ENCODE assay signal across 12 cellular contexts in the genomic region with DNA sequence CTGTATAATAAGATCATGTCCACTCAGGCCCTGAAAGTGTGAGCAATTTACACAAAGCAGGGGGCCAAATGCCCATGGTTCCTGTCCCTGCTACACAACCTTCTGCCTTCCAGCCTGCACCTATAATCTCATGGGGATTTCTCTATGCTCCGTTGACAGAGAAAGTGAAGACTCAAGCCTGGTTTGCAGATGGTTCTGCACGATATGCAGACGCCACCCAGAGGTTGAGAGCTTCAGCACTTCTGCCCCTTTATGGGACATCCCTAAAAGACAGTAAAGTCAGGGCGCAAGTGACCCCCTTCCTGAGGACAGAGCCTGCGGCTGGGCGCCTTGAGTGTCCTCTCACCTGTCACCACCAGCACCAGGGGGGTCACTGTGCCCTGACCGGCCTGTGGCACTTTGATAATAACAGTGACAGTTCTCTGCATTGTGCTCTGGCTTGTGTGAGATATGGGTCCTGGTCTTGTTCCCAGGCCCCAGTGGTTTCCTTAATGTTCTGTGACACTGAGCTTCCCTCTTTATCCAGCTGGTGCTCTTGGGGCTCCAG.
A peak's percentile ranks its signal among the peaks of the same experiment; 100 is the strongest.
DNase-seq lines count a peak whose midpoint lies in the region; ATAC-seq and TF ChIP-seq lines count a peak whose summit lies in the region.
"Had no signal": no experiment of that assay in that cellular context is flagged by ENCODE, and none has a peak within 500 bp of the region (broad histone marks: within the 10 kb centered on the region; RNA-seq: fewer than 3 reads in every experiment).

No MANE protein-coding gene starts in this region.

- no peak overlapping the region for H2AFZ ChIP-seq in SU-DHL-6 (ENCODE audit: low read depth, low read length, severe bottlenecking)

- H3K79me2 ChIP-seq in SU-DHL-6 (ENCODE audit: insufficient read depth, low read length): no peaks in the 10 kb centered on the region

- H4K20me1 ChIP-seq in SU-DHL-6 (ENCODE audit: low read depth, low read length): no peaks in the 10 kb centered on the region

- H3K27me3 ChIP-seq in SU-DHL-6 (ENCODE audit: low read length): no peaks in the 10 kb centered on the region

- no peak overlapping the region for H3K27ac Mint-ChIP-seq in memory B cell
- H3K27ac Mint-ChIP-seq: activated naive CD8-positive, alpha-beta T cell had no signal

- H3K27me3 Mint-ChIP-seq in memory B cell: peaks cover 21% of the 10 kb centered on the region

- H3K4me2 ChIP-seq in SU-DHL-6 (ENCODE audit: low read depth, low read length, poor library complexity, severe bottlenecking): no peak overlapping the region

- no peaks in the 10 kb centered on the region for H3K9me3 ChIP-seq in SU-DHL-6 (ENCODE audit: insufficient read depth, low read length)

- ATAC-seq in memory B cell (ENCODE audit: low read depth): peak; percentile 73
- no peak for ATAC-seq in GM21786 (IDR thresholded peaks at IDR 0.05; ENCODE audit: unreplicated experiment)
- no peak for ATAC-seq in HG02610 (IDR thresholded peaks at IDR 0.05; ENCODE audit: unreplicated experiment)

- H3F3A ChIP-seq in SU-DHL-6 (ENCODE audit: insufficient read depth): no peaks in the 10 kb centered on the region

- no peaks in the 10 kb centered on the region for H3K4me1 Mint-ChIP-seq in memory B cell

- no peak overlapping the region for H3K27ac ChIP-seq in SU-DHL-6 (ENCODE audit: low read depth, low read length)
- H3K27ac ChIP-seq: VCaP had no signal

- peaks cover 6% of the 10 kb centered on the region for H3K9me3 Mint-ChIP-seq in memory B cell

- no peaks in the 10 kb centered on the region for H3K36me3 Mint-ChIP-seq in memory B cell
- H3K36me3 Mint-ChIP-seq: activated naive CD8-positive, alpha-beta T cell had no signal

- DNase-seq in EH (ENCODE audit: low read depth) (peak; percentile 12), HCEC 1CT (peak; percentile 3), memory B cell (ENCODE audit: low spot score in 2 of 2) (no peak), NCI-H2196 (lab: John Stamatoyannopoulos, UW; ENCODE audit: unreplicated experiment) (no peak), AG08396 (ENCODE audit: low spot score) (no peak)
- DNase-seq: NCI-H1092 had no signal

- H3K4me3 ChIP-seq in SU-DHL-6 (ENCODE audit: insufficient read depth, low read length, poor library complexity, severe bottlenecking): no peak overlapping the region
- H3K4me3 ChIP-seq: lung had no signal

- peak; percentile 11 for TF ChIP-seq CTCF in SU-DHL-6 (IDR thresholded peaks at IDR 0.05; ENCODE audit: insufficient read depth, low read length, poor library complexity, severe bottlenecking)

- H3K9me2 ChIP-seq in SU-DHL-6 (replicated peaks; ENCODE audit: insufficient read depth, low read length): no peaks in the 10 kb centered on the region

- H3K4me3 Mint-ChIP-seq in memory B cell: no peak overlapping the region
- H3K4me3 Mint-ChIP-seq: activated naive CD8-positive, alpha-beta T cell had no signal

- no peak overlapping the region for H3K9ac ChIP-seq in SU-DHL-6 (ENCODE audit: low read length)

- H3K36me3 ChIP-seq in SU-DHL-6 (ENCODE audit: low read length): no peaks in the 10 kb centered on the region

Comparison
In these comparisons a context has a peak if more than half of its experiments do, and no peak if none do; other contexts are left out.
1. DNase-seq: peak in EH (single experiment) and HCEC 1CT (single experiment); none in memory B cell (0 of 2), NCI-H2196 (single experiment) and AG08396 (single experiment).